ENCODE assay signal across 1 cellular context in genomic region chr5:176157656-176158055, GRCh38.
TF ChIP-seq lines count a peak whose summit lies in the region.

No MANE protein-coding gene starts in this region.

TF ChIP-seq in SK-N-SH treated with all-trans-retinoic acid at 6 μM for 48 hours, 23 proteins besides CTCF, POLR2A, EP300 and RAD21 (continued from another document):
- TF ChIP-seq TOX (CRISPR knock-in tag; IDR thresholded peaks at IDR 0.05; ENCODE audit: borderline replicate concordance) (no peak), GLIS3 (CRISPR knock-in tag; IDR thresholded peaks at IDR 0.05) (no peak)
